In the genomic region with DNA sequence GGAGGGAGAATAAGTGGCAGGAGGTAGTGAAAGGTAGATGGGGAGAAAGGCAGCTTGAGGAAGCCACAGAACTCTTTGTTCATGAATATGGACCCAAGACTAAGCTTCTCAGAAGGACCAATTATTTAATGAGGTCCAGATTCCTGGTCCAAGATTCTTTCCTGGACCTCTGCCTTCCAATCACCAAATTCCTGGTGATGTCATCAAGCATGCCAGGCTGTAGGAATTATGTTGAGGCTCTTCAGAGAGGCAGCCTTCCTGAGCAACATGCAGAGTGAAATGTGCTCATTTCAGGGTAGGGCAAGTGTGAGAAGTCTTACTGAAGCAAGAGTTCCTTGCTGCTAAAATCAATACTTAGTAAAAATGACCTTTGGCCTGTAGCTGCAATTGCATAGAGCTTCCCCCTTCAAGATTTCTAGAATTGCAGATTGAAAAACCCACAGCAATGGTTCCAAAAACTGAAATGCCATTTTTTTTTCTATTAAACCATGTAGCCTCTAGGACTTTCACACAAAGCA, we compare ENCODE assay signal across 19 cellular contexts. TPM values are rescaled to one million over a fixed set of nuclear protein-coding genes. Genes with fewer than 3 reads are reported as not detected.
A peak's percentile ranks its signal among the peaks of the same experiment; 100 is the strongest.
DNase-seq lines count a peak whose midpoint lies in the region; TF ChIP-seq lines count a peak whose summit lies in the region.
"Had no signal": no experiment of that assay in that cellular context is flagged by ENCODE, and none has a peak within 500 bp of the region (broad histone marks: within the 10 kb centered on the region; RNA-seq: fewer than 3 reads in every experiment).

No MANE protein-coding gene starts in this region.

- no peaks in the 10 kb centered on the region for H3K36me3 ChIP-seq in BLaER1
- H3K36me3 ChIP-seq in OCI-LY7 (ENCODE audit: insufficient read depth, low read length), result no peaks in the 10 kb centered on the region
- no peaks in the 10 kb centered on the region for H3K36me3 ChIP-seq in mesendoderm (ENCODE audit: control insufficient read depth, insufficient read depth, low read length)

- H4K8ac ChIP-seq in mesendoderm (ENCODE audit: low read depth, low read length), result no peak overlapping the region

- H3K4me2 ChIP-seq in BLaER1 (peak overlapping the region; percentile 84), OCI-LY7 (ENCODE audit: low read length) (peak overlapping the region; percentile 21), mesendoderm (ENCODE audit: low read length) (no peak overlapping the region)
- H3K4me2 ChIP-seq: PC-9 had no signal

- H3K79me2 ChIP-seq in OCI-LY7 (ENCODE audit: insufficient read depth, low read depth, low read length) (no peaks in the 10 kb centered on the region), mesendoderm (ENCODE audit: control insufficient read depth, insufficient read depth, low read length) (no peaks in the 10 kb centered on the region)

- H2BK5ac ChIP-seq in mesendoderm (ENCODE audit: low read length), result peak overlapping the region; percentile 30

- BruUV-seq in OCI-LY7 (replicated peaks; lab: Mats Ljungman, UMichigan), result no TSS peak

- H3K4me1 ChIP-seq in BLaER1 (peaks cover 94% of the 10 kb centered on the region), OCI-LY7 (ENCODE audit: insufficient read depth, low read length, poor library complexity, severe bottlenecking) (peaks cover 85% of the 10 kb centered on the region), mesendoderm (ENCODE audit: control insufficient read depth, low read depth, low read length) (peaks cover 42% of the 10 kb centered on the region)

- H3K27ac ChIP-seq in BLaER1 (0 out of 2 replicates have a peak overlapping the region, but pooled peaks have one; percentile 10), OCI-LY7 (ENCODE audit: low read depth, low read length, poor library complexity, severe bottlenecking) (peak overlapping the region; percentile 4), mesendoderm (ENCODE audit: low read depth, low read length) (no peak overlapping the region)
- H3K27ac ChIP-seq: PC-9, RWPE1 had no signal

- DNase-seq in EL, result peak; percentile 25
- DNase-seq in OCI-LY7 (ENCODE audit: low spot score), result no peak
- DNase-seq in mesendoderm, result peak; percentile 30
- DNase-seq in NAMALWA (ENCODE audit: low spot score), result no peak
- no peak for DNase-seq in NCI-H1105 (lab: John Stamatoyannopoulos, UW)
- no peak for DNase-seq in GDM1 (lab: John Stamatoyannopoulos, UW)
- DNase-seq: ACHN; Caco-2; CD4-positive, alpha-beta T cell; H7; MM.1S; NCI-H1105 treated with DMSO at 0.1 percent for 48 hours; NCI-H1694 treated with DMSO at 0.1 percent for 48 hours; NCI-H510A; NCI-H774; PC-9; SIG-M5 had no signal

- H2AFZ ChIP-seq in OCI-LY7 (ENCODE audit: low read length), result peak overlapping the region; percentile 58; the same call in 1 of the 2 replicates
- H2AFZ ChIP-seq: PC-9 had no signal

- peak overlapping the region; percentile 50 for H3K56ac ChIP-seq in mesendoderm (ENCODE audit: low read length)

- H3K4ac ChIP-seq in mesendoderm (ENCODE audit: low read depth, low read length), result no peak overlapping the region

- H3K79me1 ChIP-seq in mesendoderm (ENCODE audit: low read length), result no peaks in the 10 kb centered on the region

- H4K20me1 ChIP-seq in BLaER1 (no peaks in the 10 kb centered on the region), OCI-LY7 (ENCODE audit: insufficient read depth, low read length) (no peaks in the 10 kb centered on the region)

- intact Hi-C loops in OCI-LY7 (cut with micrococcal nuclease; ENCODE audit: unreplicated experiment), result no loop called here

- H3K9ac ChIP-seq in BLaER1 (no peak overlapping the region), mesendoderm (ENCODE audit: low read length) (no peak overlapping the region)

- no peak overlapping the region for H3K18ac ChIP-seq in mesendoderm (ENCODE audit: low read length)

- no peak overlapping the region for H2BK120ac ChIP-seq in mesendoderm (ENCODE audit: low read depth, low read length)

- H3K4me3 ChIP-seq in BLaER1, result no peak overlapping the region
- H3K4me3 ChIP-seq in OCI-LY7 (ENCODE audit: low read depth, low read length, poor library complexity, severe bottlenecking), result no peak overlapping the region
- H3K4me3 ChIP-seq in mesendoderm (ENCODE audit: low read length), result no peak overlapping the region
- H3K4me3 ChIP-seq: PC-9 had no signal

- no peak overlapping the region for H3K23ac ChIP-seq in mesendoderm (ENCODE audit: low read length)

- H3K27me3 ChIP-seq in BLaER1 (no peaks in the 10 kb centered on the region), mesendoderm (ENCODE audit: insufficient read depth, low read length, poor library complexity) (no peaks in the 10 kb centered on the region)

- H4K5ac ChIP-seq in mesendoderm (ENCODE audit: low read length), result no peak overlapping the region

- POLR2A ChIA-PET in OCI-LY7 (lab: Charles Lee), result interaction anchor here (0.9 to 25.4 kb wide), 9 partner anchors 7 to 133 kb away, joined by 3 to 497 read pairs (median 4); a partner anchor contains a TSS

- H2BK15ac ChIP-seq in mesendoderm (replicated peaks; ENCODE audit: low read depth), result no peak overlapping the region

- CTCF ChIA-PET in OCI-LY7 (lab: Charles Lee; ENCODE audit: unreplicated experiment), result no interaction called here

- no peaks in the 10 kb centered on the region for H3K9me2 ChIP-seq in OCI-LY7 (ENCODE audit: insufficient read depth, low read length)

- no peak for TF ChIP-seq CTCF in OCI-LY7 (conservative IDR thresholded peaks at IDR 0.05; ENCODE audit: low read length)

- H3K9me3 ChIP-seq in BLaER1 (no peaks in the 10 kb centered on the region), OCI-LY7 (ENCODE audit: low read length) (no peaks in the 10 kb centered on the region)
- H3K9me3 ChIP-seq: Caco-2 had no signal

- peak overlapping the region; percentile 9 for H2AK5ac ChIP-seq in mesendoderm (ENCODE audit: low read length)

RNA-seq across cellular contexts. Expression of a gene that starts 31.7 kb away (rescaled TPM):
- total RNA-seq in OCI-LY7 (2014; rRNA removed; shearing (Covaris generic)), result 12.0 and 16.3 TPM in 2 replicates
- 18.8 and 24.2 TPM in 2 replicates for total RNA-seq in OCI-LY7 (2022)
- 23.5 TPM for polyA plus RNA-seq in mesendoderm (2013, experiment 1 of 2)
- 23.0 TPM for polyA plus RNA-seq in mesendoderm (2013, experiment 2 of 2)

Comparison
In these comparisons a context has a peak if more than half of its experiments do, and no peak if none do; other contexts are left out.
1. DNase-seq: peak in EL (single experiment) and mesendoderm (single experiment); none in OCI-LY7 (single experiment), NAMALWA (single experiment), NCI-H1105 (single experiment) and GDM1 (single experiment).